ENCODE assay signal across 9 cellular contexts in genomic region chr11:577611-577894, GRCh38. TPM values are rescaled to one million over a fixed set of nuclear protein-coding genes. Genes with fewer than 3 reads are reported as not detected.
DNase-seq lines count a peak whose midpoint lies in the region; ATAC-seq and TF ChIP-seq lines count a peak whose summit lies in the region.
"Had no signal": no experiment of that assay in that cellular context is flagged by ENCODE, and none has a peak within 500 bp of the region (broad histone marks: within the 10 kb centered on the region; RNA-seq: fewer than 3 reads in every experiment).

No MANE protein-coding gene starts in this region.

- H3K4me3 Mint-ChIP-seq in neural crest cell: peak overlapping the region; percentile 91

- peak overlapping the region; percentile 82 to 100 (median 93) for H3K4me3 ChIP-seq in BLaER1 treated with 17β-estradiol and CSF1 and Interleukin-3, amounts not matched to agents 10 nM and 100 nM
- peak overlapping the region; percentile 81 for H3K4me3 ChIP-seq in NB4 (ENCODE audit: low read depth, low read length)
- peak overlapping the region; percentile 50 for H3K4me3 ChIP-seq in effector memory CD4-positive, alpha-beta T cell (ENCODE audit: insufficient read depth, low read depth, low read length, poor library complexity, severe bottlenecking)

- H3K27me3 ChIP-seq in BLaER1 treated with 17β-estradiol and CSF1 and Interleukin-3, amounts not matched to agents 10 nM and 100 nM: peaks cover 8 to 24% (median 16%) of the 10 kb centered on the region in 11 experiments; a peak in 21 of 22 replicates
- no peaks in the 10 kb centered on the region for H3K27me3 ChIP-seq in effector memory CD4-positive, alpha-beta T cell (replicated peaks; ENCODE audit: control insufficient read depth, insufficient read depth, low read length, poor library complexity, severe bottlenecking)

- no peaks in the 10 kb centered on the region for H3K36me3 Mint-ChIP-seq in neural crest cell (ENCODE audit: low read depth)

- peaks cover 29% of the 10 kb centered on the region for H3K27me3 Mint-ChIP-seq in neural crest cell (ENCODE audit: low read depth)

- peaks cover 40 to 55% (median 49%) of the 10 kb centered on the region in 10 experiments for H3K4me1 ChIP-seq in BLaER1 treated with 17β-estradiol and CSF1 and Interleukin-3, amounts not matched to agents 10 nM and 100 nM
- peaks cover 50% of the 10 kb centered on the region for H3K4me1 ChIP-seq in effector memory CD4-positive, alpha-beta T cell (ENCODE audit: control insufficient read depth, insufficient read depth, low read length, poor library complexity, severe bottlenecking)

- H3K9ac ChIP-seq in BLaER1 treated with 17β-estradiol and CSF1 and Interleukin-3, amounts not matched to agents 10 nM and 100 nM: peak overlapping the region; percentile 96 to 100 (median 99)

- no peaks in the 10 kb centered on the region for H3K9me3 ChIP-seq in BLaER1 treated with 17β-estradiol and CSF1 and Interleukin-3, amounts not matched to agents 10 nM and 100 nM (replicated peaks in 1 of 11)
- H3K9me3 ChIP-seq in effector memory CD4-positive, alpha-beta T cell (ENCODE audit: control insufficient read depth, low read length): no peaks in the 10 kb centered on the region

- peaks cover 57 to 73% (median 60%) of the 10 kb centered on the region in 11 experiments for H4K20me1 ChIP-seq in BLaER1 treated with 17β-estradiol and CSF1 and Interleukin-3, amounts not matched to agents 10 nM and 100 nM

- H3K4me2 ChIP-seq in BLaER1 treated with 17β-estradiol and CSF1 and Interleukin-3, amounts not matched to agents 10 nM and 100 nM: peak overlapping the region; percentile 87 to 100 (median 98)

- TF ChIP-seq CTCF in NB4 (IDR thresholded peaks at IDR 0.05; ENCODE audit: low read depth, low read length) (no peak), neural crest cell (conservative IDR thresholded peaks at IDR 0.05) (no peak)

- no peak for TF ChIP-seq POLR2A in NB4 (IDR thresholded peaks at IDR 0.05; ENCODE audit: extremely low read depth, insufficient read length)

- H3K9me3 Mint-ChIP-seq in neural crest cell: no peaks in the 10 kb centered on the region

- H3K36me3 ChIP-seq in BLaER1 treated with 17β-estradiol and CSF1 and Interleukin-3, amounts not matched to agents 10 nM and 100 nM: peaks cover 14 to 50% (median 37%) of the 10 kb centered on the region in 11 experiments
- peaks cover 7% of the 10 kb centered on the region for H3K36me3 ChIP-seq in effector memory CD4-positive, alpha-beta T cell (ENCODE audit: control insufficient read depth, insufficient read depth, low read length)

- DNase-seq in NB4 (ENCODE audit: low read depth): no peak
- DNase-seq in effector memory CD4-positive, alpha-beta T cell: no peak
- DNase-seq in neural crest cell (ENCODE audit: low read depth, low spot score): no peak
- no peak for DNase-seq in HPDE6-E6E7 (ENCODE audit: extremely low spot score)
- no peak for DNase-seq in A172 (ENCODE audit: low spot score)
- DNase-seq in SIG-M5 treated with dmso at 0.1 percent for 504 hours (lab: John Stamatoyannopoulos, UW; ENCODE audit: unreplicated experiment): no peak
- DNase-seq: NCI-H1930 had no signal

- no peak for ATAC-seq in HG03521 (IDR thresholded peaks at IDR 0.05; ENCODE audit: unreplicated experiment)

- peak overlapping the region in 10 of 11 experiments; percentile 96 to 100 (median 100); a peak in 21 of 22 replicates for H3K27ac ChIP-seq in BLaER1 treated with 17β-estradiol and CSF1 and Interleukin-3, amounts not matched to agents 10 nM and 100 nM
- H3K27ac ChIP-seq in effector memory CD4-positive, alpha-beta T cell (ENCODE audit: insufficient read depth, low read length, poor library complexity, severe bottlenecking): no peak overlapping the region

- peak overlapping the region; percentile 93 for H3K27ac Mint-ChIP-seq in neural crest cell (ENCODE audit: unreplicated experiment)

- H3K4me1 Mint-ChIP-seq in neural crest cell: peaks cover 27% of the 10 kb centered on the region

RNA-seq across cellular contexts. Expression of gene PHRF1, which starts 1.3 kb away (rescaled TPM):
- total RNA-seq in neural crest cell: 52.3 TPM in 2 replicates
- 12.8 and 14.9 TPM in 2 replicates for total RNA-seq in A172 (2014; rRNA removed; shearing (Covaris generic))

RNA-seq across cellular contexts. Expression of gene RASSF7, which starts 16.8 kb away (rescaled TPM):
- total RNA-seq in neural crest cell: 7.3 and 7.4 TPM in 2 replicates
- total RNA-seq in A172 (2014; rRNA removed; shearing (Covaris generic)): 24.9 and 43.9 TPM in 2 replicates

RNA-seq across cellular contexts. Expression of gene LMNTD2, which starts 17.0 kb away (rescaled TPM):
- 1.8 and 2.2 TPM in 2 replicates for total RNA-seq in neural crest cell
- total RNA-seq in A172 (2014; rRNA removed; shearing (Covaris generic)): 2.4 and 4.4 TPM in 2 replicates

RNA-seq across cellular contexts. Expression of gene IRF7, which starts 38.2 kb away (rescaled TPM):
- 10.2 and 11.4 TPM in 2 replicates for total RNA-seq in neural crest cell
- 6.4 and 12.0 TPM in 2 replicates for total RNA-seq in A172 (2014; rRNA removed; shearing (Covaris generic))

RNA-seq across cellular contexts. Expression of gene LRRC56, which starts 40.2 kb away (rescaled TPM):
- total RNA-seq in neural crest cell: 2.1 and 2.4 TPM in 2 replicates
- not detected in 2 replicates for total RNA-seq in A172 (2014; rRNA removed; shearing (Covaris generic))
